1 cellular context compared by ENCODE assay signal in the genomic region with DNA sequence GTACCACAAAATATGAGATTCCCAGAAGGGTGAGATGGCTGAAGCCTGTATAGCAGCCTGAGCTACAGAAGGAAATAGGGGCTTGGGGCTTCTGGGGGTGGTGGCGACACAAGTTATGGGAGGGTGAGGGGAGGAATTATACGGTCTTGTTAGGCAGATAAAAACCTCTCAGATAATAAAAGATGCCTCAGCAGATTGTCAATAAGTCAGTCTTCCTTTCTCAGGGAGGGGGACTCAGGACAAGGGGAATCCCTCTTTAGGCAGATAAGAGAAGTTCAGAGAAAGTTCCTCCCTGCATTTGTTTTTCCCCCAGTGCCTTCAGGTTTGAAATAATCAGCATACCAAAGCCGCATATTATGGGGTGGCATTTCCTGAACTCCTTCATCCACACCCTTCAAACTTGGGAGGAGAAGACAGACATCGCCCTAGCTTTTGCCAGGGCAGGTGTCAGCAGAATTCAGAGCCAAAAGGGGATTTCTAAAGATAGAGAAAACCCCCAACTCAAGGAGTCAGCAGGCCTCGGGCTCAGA.
TF ChIP-seq lines count a peak whose summit lies in the region.

No MANE protein-coding gene starts in this region.

TF ChIP-seq in WTC11, 78 proteins besides CTCF, POLR2A, EP300 and RAD21 (continued from another document):
- TF ChIP-seq ATF6 (CRISPR knock-in tag; IDR thresholded peaks at IDR 0.05) (no peak), ATF1 (CRISPR knock-in tag; IDR thresholded peaks at IDR 0.05) (no peak)
- TF ChIP-seq, protein P1, sequence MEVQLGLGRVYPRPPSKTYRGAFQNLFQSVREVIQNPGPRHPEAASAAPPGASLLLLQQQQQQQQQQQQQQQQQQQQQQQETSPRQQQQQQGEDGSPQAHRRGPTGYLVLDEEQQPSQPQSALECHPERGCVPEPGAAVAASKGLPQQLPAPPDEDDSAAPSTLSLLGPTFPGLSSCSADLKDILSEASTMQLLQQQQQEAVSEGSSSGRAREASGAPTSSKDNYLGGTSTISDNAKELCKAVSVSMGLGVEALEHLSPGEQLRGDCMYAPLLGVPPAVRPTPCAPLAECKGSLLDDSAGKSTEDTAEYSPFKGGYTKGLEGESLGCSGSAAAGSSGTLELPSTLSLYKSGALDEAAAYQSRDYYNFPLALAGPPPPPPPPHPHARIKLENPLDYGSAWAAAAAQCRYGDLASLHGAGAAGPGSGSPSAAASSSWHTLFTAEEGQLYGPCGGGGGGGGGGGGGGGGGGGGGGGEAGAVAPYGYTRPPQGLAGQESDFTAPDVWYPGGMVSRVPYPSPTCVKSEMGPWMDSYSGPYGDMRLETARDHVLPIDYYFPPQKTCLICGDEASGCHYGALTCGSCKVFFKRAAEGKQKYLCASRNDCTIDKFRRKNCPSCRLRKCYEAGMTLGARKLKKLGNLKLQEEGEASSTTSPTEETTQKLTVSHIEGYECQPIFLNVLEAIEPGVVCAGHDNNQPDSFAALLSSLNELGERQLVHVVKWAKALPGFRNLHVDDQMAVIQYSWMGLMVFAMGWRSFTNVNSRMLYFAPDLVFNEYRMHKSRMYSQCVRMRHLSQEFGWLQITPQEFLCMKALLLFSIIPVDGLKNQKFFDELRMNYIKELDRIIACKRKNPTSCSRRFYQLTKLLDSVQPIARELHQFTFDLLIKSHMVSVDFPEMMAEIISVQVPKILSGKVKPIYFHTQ (CRISPR knock-in tag; IDR thresholded peaks at IDR 0.05): no peak
- TF ChIP-seq, protein P2, sequence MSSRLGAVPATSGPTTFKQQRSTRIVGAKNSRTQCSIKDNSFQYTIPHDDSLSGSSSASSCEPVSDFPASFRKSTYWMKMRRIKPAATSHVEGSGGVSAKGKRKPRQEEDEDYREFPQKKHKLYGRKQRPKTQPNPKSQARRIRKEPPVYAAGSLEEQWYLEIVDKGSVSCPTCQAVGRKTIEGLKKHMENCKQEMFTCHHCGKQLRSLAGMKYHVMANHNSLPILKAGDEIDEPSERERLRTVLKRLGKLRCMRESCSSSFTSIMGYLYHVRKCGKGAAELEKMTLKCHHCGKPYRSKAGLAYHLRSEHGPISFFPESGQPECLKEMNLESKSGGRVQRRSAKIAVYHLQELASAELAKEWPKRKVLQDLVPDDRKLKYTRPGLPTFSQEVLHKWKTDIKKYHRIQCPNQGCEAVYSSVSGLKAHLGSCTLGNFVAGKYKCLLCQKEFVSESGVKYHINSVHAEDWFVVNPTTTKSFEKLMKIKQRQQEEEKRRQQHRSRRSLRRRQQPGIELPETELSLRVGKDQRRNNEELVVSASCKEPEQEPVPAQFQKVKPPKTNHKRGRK (CRISPR knock-in tag; IDR thresholded peaks at IDR 0.05; ENCODE audit: borderline replicate concordance): no peak
- TF ChIP-seq, protein P3, sequence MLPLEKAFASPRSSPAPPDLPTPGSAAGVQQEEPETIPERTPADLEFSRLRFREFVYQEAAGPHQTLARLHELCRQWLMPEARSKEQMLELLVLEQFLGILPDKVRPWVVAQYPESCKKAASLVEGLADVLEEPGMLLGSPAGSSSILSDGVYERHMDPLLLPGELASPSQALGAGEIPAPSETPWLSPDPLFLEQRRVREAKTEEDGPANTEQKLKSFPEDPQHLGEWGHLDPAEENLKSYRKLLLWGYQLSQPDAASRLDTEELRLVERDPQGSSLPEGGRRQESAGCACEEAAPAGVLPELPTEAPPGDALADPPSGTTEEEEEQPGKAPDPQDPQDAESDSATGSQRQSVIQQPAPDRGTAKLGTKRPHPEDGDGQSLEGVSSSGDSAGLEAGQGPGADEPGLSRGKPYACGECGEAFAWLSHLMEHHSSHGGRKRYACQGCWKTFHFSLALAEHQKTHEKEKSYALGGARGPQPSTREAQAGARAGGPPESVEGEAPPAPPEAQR (CRISPR knock-in tag; IDR thresholded peaks at IDR 0.05): no peak
